Comparison of ENCODE assay signal across 13 cellular contexts in genomic region chr15:70463453-70463834, GRCh38.
DNase-seq lines count a peak whose midpoint lies in the region; ATAC-seq, FAIRE-seq and TF ChIP-seq lines count a peak whose summit lies in the region.
"Had no signal": no experiment of that assay in that cellular context is flagged by ENCODE, and none has a peak within 500 bp of the region (broad histone marks: within the 10 kb centered on the region; RNA-seq: fewer than 3 reads in every experiment).

No MANE protein-coding gene starts in this region.

- no peaks in the 10 kb centered on the region for H3F3A ChIP-seq in Loucy (ENCODE audit: low read depth)

- intact Hi-C loops in Right ventricle myocardium inferior (cut with DNase I) (loop anchor here (5.0 kb wide), 1 partner anchor 736 kb away; no protein-coding TSS in a partner anchor), right lobe of liver (cut with DNase I) (loop anchor here in 1 of 2 donors (10.0 kb wide), 1 partner anchor 99 kb away; no protein-coding TSS in a partner anchor)

- no peaks in the 10 kb centered on the region for H3K79me2 ChIP-seq in Loucy (ENCODE audit: insufficient read depth, low read length)

- ATAC-seq in GM18909 (IDR thresholded peaks at IDR 0.05; ENCODE audit: poor library complexity, unreplicated experiment) (peak; percentile 33), HG02610 (IDR thresholded peaks at IDR 0.05; ENCODE audit: unreplicated experiment) (peak; percentile 26), Right ventricle myocardium inferior (no peak), right lobe of liver (no peak)
- ATAC-seq: SK-N-SH treated with all-trans-retinoic acid at 6 μM for 48 hours had no signal

- WGBS in right lobe of liver (ENCODE audit: insufficient coverage, low coverage, low lambda C conversion rate, missing lambda C conversion rate): 0% methylated on average over 1 of the region's 1 CpG

- H3K27ac ChIP-seq in right lobe of liver: no peak overlapping the region
- H3K27ac ChIP-seq: prostate gland had no signal

- no peaks in the 10 kb centered on the region for H3K9me2 ChIP-seq in Loucy (replicated peaks; ENCODE audit: low read depth, low read length)

- H3K4me3 ChIP-seq in Loucy (ENCODE audit: low read length, poor library complexity, severe bottlenecking): no peak overlapping the region
- H3K4me3 ChIP-seq in fibroblast of the aortic adventitia (ENCODE audit: low read depth, low read length): no peak overlapping the region
- no peak overlapping the region for H3K4me3 ChIP-seq in right lobe of liver
- H3K4me3 ChIP-seq: prostate gland had no signal

- no peak for TF ChIP-seq CTCF in Loucy (conservative IDR thresholded peaks at IDR 0.05; ENCODE audit: low read length)
- no peak for TF ChIP-seq CTCF in fibroblast of the aortic adventitia (IDR thresholded peaks at IDR 0.05; ENCODE audit: insufficient read depth, low read length)
- TF ChIP-seq CTCF in right lobe of liver (IDR thresholded peaks at IDR 0.05): no peak

- no peaks in the 10 kb centered on the region for H4K20me1 ChIP-seq in Loucy (ENCODE audit: insufficient read depth, low read length, poor library complexity, severe bottlenecking)

- H3K9ac ChIP-seq in Loucy (ENCODE audit: low read depth, low read length, poor library complexity, severe bottlenecking): peak overlapping the region; percentile 27

- H3K9me3 ChIP-seq in Loucy (ENCODE audit: insufficient read depth, low read depth, low read length) (no peaks in the 10 kb centered on the region), right lobe of liver (no peaks in the 10 kb centered on the region)
- H3K9me3 ChIP-seq: prostate gland had no signal

- no peak for FAIRE-seq in HTR-8/SVneo (lab: Jason Lieb, UNC)

- no peaks in the 10 kb centered on the region for H3K36me3 ChIP-seq in Loucy (ENCODE audit: insufficient read depth, low read length)
- no peaks in the 10 kb centered on the region for H3K36me3 ChIP-seq in right lobe of liver
- H3K36me3 ChIP-seq: prostate gland had no signal

- TF ChIP-seq POLR2A in right lobe of liver (IDR thresholded peaks at IDR 0.05): no peak

- H3K4me1 ChIP-seq in Loucy (ENCODE audit: insufficient read depth, low read length, poor library complexity, severe bottlenecking): peaks cover 31% of the 10 kb centered on the region
- peaks cover 0 to 14% (median 0%) of the 10 kb centered on the region in 4 donors for H3K4me1 ChIP-seq in right lobe of liver
- H3K4me1 ChIP-seq: prostate gland had no signal

- DNase-seq in fibroblast of the aortic adventitia (ENCODE audit: low read depth) (peak; percentile 10), Right ventricle myocardium inferior (ENCODE audit: missing footprints) (no peak), HTR-8/SVneo (ENCODE audit: insufficient read length, low spot score) (no peak), right lobe of liver (no peak)
- DNase-seq: activated CD4-positive, alpha-beta T cell treated with anti-CD3 and anti-CD28 coated beads, Interleukin-2, amount 50 U/mL, for 4 hours; activated naive CD4-positive, alpha-beta T cell; NCI-H1105 treated with DMSO at 0.1 percent for 48 hours; stimulated activated naive CD4-positive, alpha-beta T cell treated with Interleukin-2 at 50 U/mL for 16 hours had no signal

- H3K27me3 ChIP-seq in Loucy (ENCODE audit: insufficient read depth, low read length, poor library complexity, severe bottlenecking): no peaks in the 10 kb centered on the region
- H3K27me3 ChIP-seq in right lobe of liver: no peaks in the 10 kb centered on the region

- H3K4me2 ChIP-seq in Loucy (ENCODE audit: low read depth, low read length, poor library complexity, severe bottlenecking): peak overlapping the region; percentile 9

- H2AFZ ChIP-seq in Loucy (ENCODE audit: low read length): 0 out of 2 replicates have a peak overlapping the region, but pooled peaks have one; percentile 23

Comparison
In these comparisons a context has a peak if more than half of its experiments do, and no peak if none do; other contexts are left out.
1. ATAC-seq: peak in GM18909 (single experiment) and HG02610 (single experiment); none in Right ventricle myocardium inferior (single experiment) and right lobe of liver (0 of 4).